7 cellular contexts compared by ENCODE assay signal in genomic region chrX:1391707-1392375, GRCh38. TPM values are rescaled to one million over a fixed set of nuclear protein-coding genes. Genes with fewer than 3 reads are reported as not detected.
DNase-seq lines count a peak whose midpoint lies in the region; ATAC-seq lines count a peak whose summit lies in the region.

Gene SLC25A6, minus strand, starts transcription at chrX:1392113. Its CDS starts 104 bp downstream, at chrX:1392009.

- peak; percentile 99 for DNase-seq in central memory CD4-positive, alpha-beta T cell
- DNase-seq in kidney tubule cell (ENCODE audit: low spot score) (peak; percentile 97), anterior cingulate cortex (lab: John Stamatoyannopoulos, UW) (no peak)
- peak; percentile 100 for DNase-seq in stimulated activated CD4-positive, alpha-beta T cell treated with anti-CD3 and anti-CD28 coated beads, Interleukin-1b, Interleukin-23, amount 100 ng/mL, for 48 hours

- ATAC-seq in GM18873 (IDR thresholded peaks at IDR 0.05; ENCODE audit: low FRiP score, unreplicated experiment) (peak; percentile 93), HG03108 (IDR thresholded peaks at IDR 0.05; ENCODE audit: unreplicated experiment) (peak; percentile 95)

- intact Hi-C loops in T-helper 2 cell treated with Interferon-gamma antibody and Interleukin-4, amounts not matched to agents 100 ng/mL and 5 ng/mL, for 36 hours (cut with micrococcal nuclease), result loop anchor here (1.0 to 5.0 kb wide), 11 partner anchors 55 to 1217 kb away; partner anchors contain the start of genes AKAP17A, DHRSX, GTPBP6 and IL3RA

RNA-seq across cellular contexts. Expression of gene SLC25A6, which starts in this region (rescaled TPM):
- 236 and 237 TPM in 2 replicates for total RNA-seq in T-helper 2 cell treated with Interferon-gamma antibody and Interleukin-4, amounts not matched to agents 100 ng/mL and 5 ng/mL, for 36 hours

Comparison
In these comparisons a context has a peak if more than half of its experiments do, and no peak if none do; other contexts are left out.
1. DNase-seq: peak in central memory CD4-positive, alpha-beta T cell (single experiment), kidney tubule cell (single experiment) and stimulated activated CD4-positive, alpha-beta T cell treated with anti-CD3 and anti-CD28 coated beads, Interleukin-1b, Interleukin-23, amount 100 ng/mL, for 48 hours (single experiment); none in anterior cingulate cortex (0 of 58).